In genomic region chrX:1483843-1484637, GRCh38 we compare ENCODE assay signal across 9 cellular contexts. TPM values are rescaled to one million over a fixed set of nuclear protein-coding genes. Genes with fewer than 3 reads are reported as not detected.
DNase-seq lines count a peak whose midpoint lies in the region; ATAC-seq and TF ChIP-seq lines count a peak whose summit lies in the region.
"Had no signal": no experiment of that assay in that cellular context is flagged by ENCODE, and none has a peak within 500 bp of the region (broad histone marks: within the 10 kb centered on the region; RNA-seq: fewer than 3 reads in every experiment).

No MANE protein-coding gene starts in this region.

- H3K4me1 ChIP-seq in stomach = peaks cover 0 to 7% (median 4%) of the 10 kb centered on the region in 4 donors

- TF ChIP-seq EP300 in stomach (IDR thresholded peaks at IDR 0.05) = no peak

- H3K27ac ChIP-seq in coronary artery (no peak overlapping the region), stomach (no peak overlapping the region)

- TF ChIP-seq POLR2A in erythroblast (IDR thresholded peaks at IDR 0.05; ENCODE audit: low read length) (no peak), stomach (IDR thresholded peaks at IDR 0.05) (no peak)

- peak; percentile 55 for ATAC-seq in GM21360 (IDR thresholded peaks at IDR 0.05; ENCODE audit: unreplicated experiment)
- ATAC-seq in HG03342 (IDR thresholded peaks at IDR 0.05; ENCODE audit: unreplicated experiment) = peak; percentile 64
- ATAC-seq: PC-3 had no signal

- 73 to 83% (median 80%) methylated on average over 15 of the region's 15 CpGs for WGBS in stomach, 5 donors

- DNase-seq in GM12865 (ENCODE audit: low read depth) (peak; percentile 81), coronary artery (ENCODE audit: low spot score) (peak; percentile 49), erythroblast (lab: John Stamatoyannopoulos, UW) (no peak), iPS-NIHi7 (ENCODE audit: extremely low spot score) (no peak), stomach (no peak), NCI-H2227 treated with DMSO at 0.1 percent for 48 hours (lab: John Stamatoyannopoulos, UW) (no peak)
- DNase-seq: PC-3 had no signal

- H3K4me3 ChIP-seq in GM12865 (ENCODE audit: low read depth, low read length) (no peak overlapping the region), coronary artery (no peak overlapping the region), stomach (no peak overlapping the region)

- H3K9me3 ChIP-seq in stomach = peaks cover 0 to 10% (median 4%) of the 10 kb centered on the region in 4 donors

- peaks cover 0 to 18% (median 0%) of the 10 kb centered on the region in 3 donors for H3K27me3 ChIP-seq in stomach

- intact Hi-C loops in stomach (cut with DNase I; ENCODE audit: low total_unique reads) = no loop called here

- H3K36me3 ChIP-seq in stomach = no peaks in the 10 kb centered on the region

- TF ChIP-seq CTCF in GM12865 (IDR thresholded peaks at IDR 0.05; ENCODE audit: insufficient read depth, low read depth, low read length, missing control alignments) (no peak), coronary artery (IDR thresholded peaks at IDR 0.05) (no peak), stomach (IDR thresholded peaks at IDR 0.05) (no peak)

RNA-seq across cellular contexts. Expression of gene ASMTL, which starts 31.3 kb away (rescaled TPM):
- total RNA-seq in stomach = 10 to 100 TPM in 3 of 5 donors, 1 to 10 TPM in 2; 5.8 to 45.8 (median 14.0) TPM
- 10 to 100 TPM; 14.9 to 29.3 (median 24.4) TPM for polyA plus RNA-seq in stomach

RNA-seq across cellular contexts. Expression of gene P2RY8, which starts 52.9 kb away (rescaled TPM):
- 1 to 10 TPM in 3 of 5 donors, not detected in 2; 1.8 to 3.3 (median 1.9) TPM for total RNA-seq in stomach
- under 1 TPM; 0.31 to 0.76 (median 0.70) TPM for polyA plus RNA-seq in stomach
- total RNA-seq: PC-3 had no signal

Comparison
In these comparisons a context has a peak if more than half of its experiments do, and no peak if none do; other contexts are left out.
1. DNase-seq: peak in GM12865 (single experiment) and coronary artery (single experiment); none in erythroblast (0 of 2), iPS-NIHi7 (single experiment), stomach (single experiment) and NCI-H2227 treated with DMSO at 0.1 percent for 48 hours (single experiment).